8 cellular contexts compared by ENCODE assay signal in the genomic region with DNA sequence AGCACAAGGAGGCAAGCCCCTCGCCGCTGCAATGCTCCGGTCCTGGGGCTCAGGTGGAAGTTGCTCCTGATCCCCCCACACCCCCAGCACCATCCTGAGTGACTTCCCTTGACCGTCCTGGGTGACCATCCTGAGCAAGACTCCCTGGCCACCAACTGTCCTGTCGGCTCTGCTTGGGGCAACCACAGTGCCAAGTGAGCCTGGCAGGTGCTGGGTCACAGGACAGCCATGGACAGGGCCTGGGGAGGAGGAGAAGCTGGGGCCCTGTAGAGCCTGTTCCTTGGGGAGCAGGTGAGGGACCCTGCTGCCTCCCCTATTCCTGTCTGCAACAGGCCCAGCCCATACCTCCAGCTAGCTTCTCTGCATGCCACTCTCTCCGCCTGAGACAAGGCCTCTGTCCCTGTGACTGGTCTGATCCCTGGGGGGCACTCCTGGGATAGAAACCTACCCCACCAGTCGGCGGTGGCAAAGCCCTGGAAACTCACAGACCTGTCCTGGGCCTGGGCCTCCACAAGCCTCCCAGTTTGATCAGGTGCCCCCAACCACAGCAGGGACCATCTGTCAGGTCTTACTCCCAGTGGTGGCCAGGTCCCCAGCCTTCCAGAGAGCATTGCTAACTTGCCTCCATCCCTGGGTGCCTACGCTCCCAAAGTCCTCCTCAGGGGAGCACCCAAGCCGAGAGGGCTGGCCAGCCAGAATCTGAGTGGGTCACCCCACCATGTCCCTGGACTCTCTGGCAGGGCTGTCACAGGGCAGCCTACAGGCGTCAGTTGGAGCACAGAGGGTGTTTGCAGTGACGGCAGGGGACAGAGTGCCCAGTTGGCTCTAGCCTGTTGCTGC.
DNase-seq lines count a peak whose midpoint lies in the region; ATAC-seq and TF ChIP-seq lines count a peak whose summit lies in the region.

No MANE protein-coding gene starts in this region.

- H3K4me1 Mint-ChIP-seq in Calu3 (ENCODE audit: low read depth, unreplicated experiment): no peaks in the 10 kb centered on the region
- H3K4me1 Mint-ChIP-seq in activated CD8-positive, alpha-beta T cell treated with anti-CD3 and anti-CD28 coated beads for 36 hours (ENCODE audit: low read depth): peaks cover 8% of the 10 kb centered on the region

- H3K4me3 Mint-ChIP-seq in Calu3 (ENCODE audit: low read depth, unreplicated experiment): peak overlapping the region; percentile 56
- H3K4me3 Mint-ChIP-seq in activated CD8-positive, alpha-beta T cell treated with anti-CD3 and anti-CD28 coated beads for 36 hours: peak overlapping the region; percentile 53

- DNase-seq in Calu3 (no peak), Right ventricle myocardium superior (peak; percentile 61), pons (ENCODE audit: low spot score) (peak; percentile 75), KG1 (lab: John Stamatoyannopoulos, UW) (no peak)
- DNase-seq in activated CD8-positive, alpha-beta T cell treated with anti-CD3 and anti-CD28 coated beads for 36 hours: no peak

- H3K27me3 Mint-ChIP-seq in Calu3 (ENCODE audit: unreplicated experiment): no peaks in the 10 kb centered on the region
- H3K27me3 Mint-ChIP-seq in activated CD8-positive, alpha-beta T cell treated with anti-CD3 and anti-CD28 coated beads for 36 hours: no peaks in the 10 kb centered on the region

- POLR2A ChIA-PET in activated CD8-positive, alpha-beta T cell treated with anti-CD3 and anti-CD28 coated beads for 36 hours (lab: Charles Lee): interaction anchor here (0.6 to 1.8 kb wide), 4 partner anchors 10 to 38 kb away, joined by 3 to 12 read pairs (median 3); no protein-coding TSS in a partner anchor

- no peak for TF ChIP-seq CTCF in Calu3 (IDR thresholded peaks at IDR 0.05; ENCODE audit: unreplicated experiment)
- no peak for TF ChIP-seq CTCF in activated CD8-positive, alpha-beta T cell treated with anti-CD3 and anti-CD28 coated beads for 36 hours (IDR thresholded peaks at IDR 0.05)

- no TSS peak for BruUV-seq in Calu3 (replicated peaks; lab: Mats Ljungman, UMichigan)

- ATAC-seq in activated CD8-positive, alpha-beta T cell treated with anti-CD3 and anti-CD28 coated beads for 36 hours: no peak
- ATAC-seq in Right ventricle myocardium superior (ENCODE audit: poor library complexity) (peak; percentile 69), HG02885 (IDR thresholded peaks at IDR 0.05; ENCODE audit: poor library complexity, unreplicated experiment) (no peak), HG03196 (IDR thresholded peaks at IDR 0.05; ENCODE audit: unreplicated experiment) (no peak), GM18870 (IDR thresholded peaks at IDR 0.05; ENCODE audit: unreplicated experiment) (no peak)

- CTCF ChIA-PET in Calu3 (lab: Charles Lee): no interaction called here
- CTCF ChIA-PET in activated CD8-positive, alpha-beta T cell treated with anti-CD3 and anti-CD28 coated beads for 36 hours (lab: Charles Lee): interaction anchor here (1.5 to 5.4 kb wide), 3 partner anchors 9 to 71 kb away, joined by 3 to 21 read pairs (median 5); no protein-coding TSS in a partner anchor

- intact Hi-C loops in Calu3 (cut with micrococcal nuclease; ENCODE audit: unreplicated experiment) (no loop called here), Right ventricle myocardium superior (cut with DNase I) (no loop called here)
- intact Hi-C loops in activated CD8-positive, alpha-beta T cell treated with anti-CD3 and anti-CD28 coated beads for 36 hours (cut with micrococcal nuclease): no loop called here

- H3K9me3 Mint-ChIP-seq in Calu3 (ENCODE audit: low read depth, unreplicated experiment): no peaks in the 10 kb centered on the region
- no peaks in the 10 kb centered on the region for H3K9me3 Mint-ChIP-seq in activated CD8-positive, alpha-beta T cell treated with anti-CD3 and anti-CD28 coated beads for 36 hours

- peaks cover 6% of the 10 kb centered on the region for H3K36me3 Mint-ChIP-seq in Calu3 (ENCODE audit: insufficient read depth, unreplicated experiment)
- no peaks in the 10 kb centered on the region for H3K36me3 Mint-ChIP-seq in activated CD8-positive, alpha-beta T cell treated with anti-CD3 and anti-CD28 coated beads for 36 hours (ENCODE audit: low read depth)

- H3K27ac Mint-ChIP-seq in Calu3 (ENCODE audit: unreplicated experiment): no peak overlapping the region
- no peak overlapping the region for H3K27ac Mint-ChIP-seq in activated CD8-positive, alpha-beta T cell treated with anti-CD3 and anti-CD28 coated beads for 36 hours

Comparison
In these comparisons a context has a peak if more than half of its experiments do, and no peak if none do; other contexts are left out.
1. DNase-seq: peak in Right ventricle myocardium superior (single experiment) and pons (single experiment); none in Calu3 (single experiment), activated CD8-positive, alpha-beta T cell treated with anti-CD3 and anti-CD28 coated beads for 36 hours (single experiment) and KG1 (single experiment).